In the genomic region with DNA sequence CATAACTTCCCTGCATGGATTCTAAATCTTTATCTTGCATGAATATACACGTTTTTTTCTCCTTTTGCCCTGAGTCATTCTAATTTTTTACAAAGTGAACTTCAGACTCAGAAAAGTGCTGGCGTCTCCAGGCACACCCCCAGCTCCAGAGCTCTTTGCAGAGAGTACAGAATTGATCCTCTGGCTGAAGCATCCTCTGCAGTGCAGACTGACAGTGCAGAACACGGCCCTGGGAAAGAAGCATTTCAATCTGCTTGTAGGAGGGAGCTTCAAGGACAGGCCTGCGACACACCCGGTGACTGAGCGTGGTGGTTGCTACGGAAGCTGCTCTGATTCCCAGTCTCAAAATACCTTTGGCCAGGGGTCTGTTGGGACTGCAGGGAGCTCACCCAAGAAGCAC, we compare ENCODE assay signal across 22 cellular contexts.
DNase-seq lines count a peak whose midpoint lies in the region; TF ChIP-seq lines count a peak whose summit lies in the region.
"Had no signal": no experiment of that assay in that cellular context is flagged by ENCODE, and none has a peak within 500 bp of the region (broad histone marks: within the 10 kb centered on the region; RNA-seq: fewer than 3 reads in every experiment).

No MANE protein-coding gene starts in this region.

- H3K9me3 ChIP-seq in H9 (ENCODE audit: control insufficient read depth, low read depth, low read length) = no peaks in the 10 kb centered on the region
- H3K9me3 ChIP-seq in testis = no peaks in the 10 kb centered on the region
- H3K9me3 ChIP-seq: SK-N-SH had no signal

- H2AK5ac ChIP-seq in H9 (ENCODE audit: insufficient read length, low read length) = no peak overlapping the region

- H3K4me3 Mint-ChIP-seq in H9 = no peak overlapping the region
- H3K4me3 Mint-ChIP-seq in mesothelial cell of epicardium = no peak overlapping the region
- no peak overlapping the region for H3K4me3 Mint-ChIP-seq in Calu3 (ENCODE audit: low read depth, unreplicated experiment)
- H3K4me3 Mint-ChIP-seq: B cell; CD8-positive, alpha-beta T cell had no signal

- H3K79me1 ChIP-seq in H9 (ENCODE audit: insufficient read depth, low read depth, low read length, poor library complexity, severe bottlenecking) = no peaks in the 10 kb centered on the region

- H2BK20ac ChIP-seq in H9 (ENCODE audit: low read depth, low read length, poor library complexity, severe bottlenecking) = no peak overlapping the region

- no peaks in the 10 kb centered on the region for H3K23me2 ChIP-seq in H9 (ENCODE audit: insufficient read length, low read depth, low read length, poor library complexity, severe bottlenecking)

- no peaks in the 10 kb centered on the region for H3K27me3 ChIP-seq in H9 (ENCODE audit: insufficient read depth, low read length)
- no peaks in the 10 kb centered on the region for H3K27me3 ChIP-seq in testis

- H3K14ac ChIP-seq in H9 (ENCODE audit: insufficient read depth, low read length) = no peak overlapping the region

- H3K4me3 ChIP-seq in testis = no peak overlapping the region

- BruUV-seq in Calu3 (replicated peaks; lab: Mats Ljungman, UMichigan) = no TSS peak

- no peaks in the 10 kb centered on the region for H3K79me2 ChIP-seq in H9 (ENCODE audit: insufficient read depth, low read length)

- H3K4me1 Mint-ChIP-seq in H9 (peaks cover 0 to 12% of the 10 kb centered on the region in 2 experiments; a peak in 3 of 4 replicates), mesothelial cell of epicardium (peaks cover 51% of the 10 kb centered on the region), Calu3 (ENCODE audit: low read depth, unreplicated experiment) (no peaks in the 10 kb centered on the region)
- H3K4me1 Mint-ChIP-seq: B cell had no signal

- H4K5ac ChIP-seq in H9 (ENCODE audit: insufficient read length, low read depth, low read length) = no peak overlapping the region

- H3K4me1 ChIP-seq in H9 (ENCODE audit: insufficient read depth, low read length) (no peaks in the 10 kb centered on the region), testis (peaks cover 8% of the 10 kb centered on the region)

- H2BK5ac ChIP-seq in H9 (ENCODE audit: insufficient read length, low read length) = no peak overlapping the region

- TF ChIP-seq POLR2A in testis (IDR thresholded peaks at IDR 0.05) = no peak

- TF ChIP-seq CTCF in H9 (conservative IDR thresholded peaks at IDR 0.05) (no peak), mesothelial cell of epicardium (IDR thresholded peaks at IDR 0.05; ENCODE audit: unreplicated experiment) (no peak), testis (IDR thresholded peaks at IDR 0.05) (no peak), Calu3 (IDR thresholded peaks at IDR 0.05; ENCODE audit: unreplicated experiment) (no peak)

- no CpG with 5 or more reads among the region's 7 CpGs for WGBS in H9 (ENCODE audit: extremely low coverage, insufficient read length, low lambda C conversion rate)
- 45 to 52% methylated on average over 7 of the region's 7 CpGs for WGBS in testis, 2 donors

- no peak overlapping the region for H3K56ac ChIP-seq in H9 (ENCODE audit: insufficient read length, low read depth, low read length)

- no peak overlapping the region for H3K23ac ChIP-seq in H9 (ENCODE audit: insufficient read length, low read depth, low read length)

- no peak overlapping the region for H4K91ac ChIP-seq in H9 (ENCODE audit: insufficient read length, low read depth, low read length)

- no peak overlapping the region for H3K4ac ChIP-seq in H9 (ENCODE audit: low read depth, low read length)

- H3K9me3 Mint-ChIP-seq in H9 = no peaks in the 10 kb centered on the region; a peak in 1 of 5 replicates
- H3K9me3 Mint-ChIP-seq in mesothelial cell of epicardium = no peaks in the 10 kb centered on the region
- no peaks in the 10 kb centered on the region for H3K9me3 Mint-ChIP-seq in Calu3 (ENCODE audit: low read depth, unreplicated experiment)
- H3K9me3 Mint-ChIP-seq: CD8-positive, alpha-beta T cell had no signal

- H3K27ac ChIP-seq in H9 (ENCODE audit: insufficient read length, low read depth, low read length) (no peak overlapping the region), caudate nucleus (ENCODE audit: low read depth, low read length) (no peak overlapping the region), testis (no peak overlapping the region)
- H3K27ac ChIP-seq: C4-2B had no signal

- H3K18ac ChIP-seq in H9 (ENCODE audit: insufficient read length, low read depth, low read length) = no peak overlapping the region

- no peaks in the 10 kb centered on the region for H4K20me1 ChIP-seq in H9 (ENCODE audit: control insufficient read depth, insufficient read depth, insufficient read length)

- no peak overlapping the region for H4K8ac ChIP-seq in H9 (replicated peaks; ENCODE audit: insufficient read length, low read depth, low read length)

- DNase-seq in H9 (peak; percentile 23), caudate nucleus (lab: John Stamatoyannopoulos, UW) (peak in 32 of 61 donors; percentile 3 to 73 (median 22)), mesothelial cell of epicardium (ENCODE audit: low spot score in 2 of 2, unreplicated experiment in 2 of 2) (no peak), testis (peak; percentile 51), Calu3 (no peak), DMS53 treated with DMSO at 0.1 percent for 48 hours (lab: John Stamatoyannopoulos, UW; ENCODE audit: unreplicated experiment) (no peak)
- DNase-seq in activated naive CD4-positive, alpha-beta T cell (lab: John Stamatoyannopoulos, UW) = no peak
- DNase-seq: CD8-positive, alpha-beta T cell; DND-41; Karpas-422; NCI-H1092; NCI-H1417 treated with DMSO at 0.1 percent for 48 hours; NCI-H1694 treated with DMSO at 0.1 percent for 48 hours; NCI-H2081; NCI-H2171 treated with DMSO at 0.1 percent for 48 hours; NCI-H524; NCI-H82; NK-92 treated with Interleukin-12 subunit alpha and Interleukin-12 subunit beta, amount 100 ng/mL, for 24 hours; PC-3; SK-N-SH had no signal

- no peaks in the 10 kb centered on the region for H3K36me3 Mint-ChIP-seq in H9 (ENCODE audit: insufficient read depth in 1 of 3, low read depth in 3 of 3)
- no peaks in the 10 kb centered on the region for H3K36me3 Mint-ChIP-seq in mesothelial cell of epicardium
- H3K36me3 Mint-ChIP-seq in Calu3 (ENCODE audit: insufficient read depth, unreplicated experiment) = no peaks in the 10 kb centered on the region
- H3K36me3 Mint-ChIP-seq: CD8-positive, alpha-beta T cell had no signal

- H2BK12ac ChIP-seq in H9 (ENCODE audit: insufficient read length, low read depth, low read length) = no peak overlapping the region

- H3T11ph ChIP-seq in H9 (ENCODE audit: low read length) = no peak overlapping the region

- no peaks in the 10 kb centered on the region; the same call in 1 of the 2 replicates for H3K27me3 Mint-ChIP-seq in H9 (ENCODE audit: low read depth)
- H3K27me3 Mint-ChIP-seq in mesothelial cell of epicardium (ENCODE audit: low read depth) = no peaks in the 10 kb centered on the region
- H3K27me3 Mint-ChIP-seq in Calu3 (ENCODE audit: unreplicated experiment) = no peaks in the 10 kb centered on the region
- H3K27me3 Mint-ChIP-seq: B cell had no signal

- no peaks in the 10 kb centered on the region for H3K36me3 ChIP-seq in testis (ENCODE audit: low read depth, missing control alignments)

- H3K27ac Mint-ChIP-seq in H9 (no peak overlapping the region), mesothelial cell of epicardium (peak overlapping the region; percentile 67), Calu3 (ENCODE audit: unreplicated experiment) (no peak overlapping the region)
- H3K27ac Mint-ChIP-seq: B cell; CD8-positive, alpha-beta T cell had no signal

- no peak overlapping the region for H3K9ac ChIP-seq in H9 (ENCODE audit: extremely low read depth, insufficient read length, low read length)
- H3K9ac ChIP-seq: SK-N-SH had no signal

- H2BK120ac ChIP-seq in H9 (ENCODE audit: low read depth, low read length, poor library complexity, severe bottlenecking) = no peak overlapping the region

- H3K4me2 ChIP-seq in H9 (ENCODE audit: insufficient read depth, insufficient read length, low read length) = no peak overlapping the region
- H3K4me2 ChIP-seq: SK-N-SH had no signal

- H2BK15ac ChIP-seq in H9 (ENCODE audit: low read depth, low read length) = no peak overlapping the region

- intact Hi-C loops in testis (cut with DNase I; ENCODE audit: low total_unique reads) (no loop called here), Calu3 (cut with micrococcal nuclease; ENCODE audit: unreplicated experiment) (no loop called here)

- no peak overlapping the region for H2AFZ ChIP-seq in H9 (ENCODE audit: low read length)

- CTCF ChIA-PET in Calu3 (lab: Charles Lee) = no interaction called here

Comparison
In these comparisons a context has a peak if more than half of its experiments do, and no peak if none do; other contexts are left out.
1. DNase-seq: peak in H9 (single experiment), caudate nucleus (32 of 61) and testis (single experiment); none in mesothelial cell of epicardium (0 of 2), Calu3 (single experiment), activated naive CD4-positive, alpha-beta T cell (0 of 4) and DMS53 treated with DMSO at 0.1 percent for 48 hours (single experiment).